ENCODE assay signal across 1 cellular context in the genomic region with DNA sequence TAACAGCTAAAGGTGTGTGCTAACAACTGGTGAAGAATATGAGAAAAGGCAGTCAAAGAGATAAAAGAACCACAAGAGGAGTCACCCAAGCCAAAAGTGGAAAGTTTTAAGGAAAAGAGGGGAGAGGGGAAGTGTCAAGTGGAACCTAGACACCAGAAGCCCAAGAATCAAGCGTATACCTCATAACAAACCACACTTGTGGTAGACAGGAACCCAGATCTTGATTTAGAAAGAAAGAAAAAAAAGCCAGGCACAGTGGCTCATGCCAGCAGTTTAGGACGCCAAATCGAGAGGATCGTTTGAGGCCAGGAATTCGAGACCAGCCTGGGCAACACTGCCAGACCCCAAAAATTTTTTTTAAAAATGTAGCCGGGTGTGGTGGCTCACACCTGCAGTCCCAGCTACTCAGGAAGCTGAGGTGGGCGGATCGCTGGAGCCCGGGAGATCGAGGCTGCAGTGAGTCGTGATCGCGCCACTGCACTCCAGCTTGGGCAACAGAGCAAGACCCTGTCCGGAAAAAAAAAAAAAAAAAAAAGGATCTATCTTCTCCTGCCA.
TF ChIP-seq lines count a peak whose summit lies in the region.

No MANE protein-coding gene starts in this region.

TF ChIP-seq in HepG2, 621 proteins besides CTCF, POLR2A, EP300 and RAD21:
- no peak for TF ChIP-seq ZNF782 (CRISPR knock-in tag; IDR thresholded peaks at IDR 0.05; ENCODE audit: borderline replicate concordance)
- TF ChIP-seq ZNF343 (CRISPR knock-in tag; IDR thresholded peaks at IDR 0.05) = no peak
- TF ChIP-seq PAX8 (CRISPR knock-in tag; IDR thresholded peaks at IDR 0.05; ENCODE audit: borderline replicate concordance) = no peak
- no peak for TF ChIP-seq ZMAT3 (CRISPR knock-in tag; conservative IDR thresholded peaks at IDR 0.05)
- peak; percentile 75 for TF ChIP-seq ZNF121 (CRISPR knock-in tag; IDR thresholded peaks at IDR 0.05)
- TF ChIP-seq, protein P1, sequence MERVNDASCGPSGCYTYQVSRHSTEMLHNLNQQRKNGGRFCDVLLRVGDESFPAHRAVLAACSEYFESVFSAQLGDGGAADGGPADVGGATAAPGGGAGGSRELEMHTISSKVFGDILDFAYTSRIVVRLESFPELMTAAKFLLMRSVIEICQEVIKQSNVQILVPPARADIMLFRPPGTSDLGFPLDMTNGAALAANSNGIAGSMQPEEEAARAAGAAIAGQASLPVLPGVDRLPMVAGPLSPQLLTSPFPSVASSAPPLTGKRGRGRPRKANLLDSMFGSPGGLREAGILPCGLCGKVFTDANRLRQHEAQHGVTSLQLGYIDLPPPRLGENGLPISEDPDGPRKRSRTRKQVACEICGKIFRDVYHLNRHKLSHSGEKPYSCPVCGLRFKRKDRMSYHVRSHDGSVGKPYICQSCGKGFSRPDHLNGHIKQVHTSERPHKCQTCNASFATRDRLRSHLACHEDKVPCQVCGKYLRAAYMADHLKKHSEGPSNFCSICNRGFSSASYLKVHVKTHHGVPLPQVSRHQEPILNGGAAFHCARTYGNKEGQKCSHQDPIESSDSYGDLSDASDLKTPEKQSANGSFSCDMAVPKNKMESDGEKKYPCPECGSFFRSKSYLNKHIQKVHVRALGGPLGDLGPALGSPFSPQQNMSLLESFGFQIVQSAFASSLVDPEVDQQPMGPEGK (CRISPR knock-in tag; IDR thresholded peaks at IDR 0.05) = no peak
- peak; percentile 47; the same call in 1 of the 2 replicates for TF ChIP-seq ZNF766 (CRISPR knock-in tag; IDR thresholded peaks at IDR 0.05; ENCODE audit: borderline replicate concordance)
- peak; percentile 85; the same call in 1 of the 2 replicates for TF ChIP-seq ZNF460 (CRISPR knock-in tag; IDR thresholded peaks at IDR 0.05; ENCODE audit: borderline replicate concordance)
- no peak for TF ChIP-seq CBX5 (CRISPR knock-in tag; IDR thresholded peaks at IDR 0.05; ENCODE audit: borderline replicate concordance)
- TF ChIP-seq TCF7L2 (IDR thresholded peaks at IDR 0.05; ENCODE audit: low read depth, low read length) = no peak
- no peak for TF ChIP-seq ZNF597 (CRISPR knock-in tag; IDR thresholded peaks at IDR 0.05)
- no peak for TF ChIP-seq ZNF781 (CRISPR knock-in tag; IDR thresholded peaks at IDR 0.05; ENCODE audit: borderline replicate concordance, not compliant biosample characterization)
- TF ChIP-seq ZBTB38 (CRISPR knock-in tag; IDR thresholded peaks at IDR 0.05) = no peak
- no peak for TF ChIP-seq ZNF776 (CRISPR knock-in tag; IDR thresholded peaks at IDR 0.05)
- no peak for TF ChIP-seq ZNF629 (CRISPR knock-in tag; conservative IDR thresholded peaks at IDR 0.05)
- TF ChIP-seq ZNF550 (CRISPR knock-in tag; IDR thresholded peaks at IDR 0.05; ENCODE audit: borderline replicate concordance) = no peak
- TF ChIP-seq ATRX (CRISPR knock-in tag; IDR thresholded peaks at IDR 0.05; ENCODE audit: borderline replicate concordance) = no peak
- TF ChIP-seq PHF20 (CRISPR knock-in tag; IDR thresholded peaks at IDR 0.05) = no peak
